In the genomic region with DNA sequence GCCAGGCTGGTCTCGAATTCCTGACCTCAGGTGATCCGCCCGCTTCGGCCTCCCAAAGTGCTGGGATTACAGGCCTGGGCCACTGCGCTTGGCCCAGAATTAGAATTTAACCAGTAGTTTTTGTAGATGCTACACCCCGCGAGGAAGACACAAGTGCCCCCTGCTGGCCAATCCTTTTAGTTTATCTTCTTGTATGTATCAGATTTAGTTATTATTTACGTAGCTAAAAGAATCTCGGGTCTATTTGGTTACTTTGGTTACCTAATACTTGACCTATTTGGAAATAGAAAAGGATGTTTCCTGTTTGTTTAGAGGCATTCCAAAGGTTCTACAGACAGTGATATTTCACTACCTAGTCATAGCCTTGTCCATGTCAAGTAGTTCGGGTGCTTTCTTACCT, we compare ENCODE assay signal across 13 cellular contexts. TPM values are rescaled to one million over a fixed set of nuclear protein-coding genes. Genes with fewer than 3 reads are reported as not detected.
DNase-seq lines count a peak whose midpoint lies in the region; ATAC-seq lines count a peak whose summit lies in the region.
"Had no signal": no experiment of that assay in that cellular context is flagged by ENCODE, and none has a peak within 500 bp of the region (broad histone marks: within the 10 kb centered on the region; RNA-seq: fewer than 3 reads in every experiment).

No MANE protein-coding gene starts in this region.

- H3K27ac Mint-ChIP-seq in activated CD4-positive, alpha-beta T cell treated with anti-CD3 and anti-CD28 coated beads for 36 hours: no peak overlapping the region
- H3K27ac Mint-ChIP-seq in activated naive CD8-positive, alpha-beta T cell treated with anti-CD3 and anti-CD28 coated beads for 36 hours: no peak overlapping the region
- H3K27ac Mint-ChIP-seq: effector memory CD8-positive, alpha-beta T cell; progenitor cell of endocrine pancreas had no signal

- POLR2A ChIA-PET in activated CD4-positive, alpha-beta T cell treated with anti-CD3 and anti-CD28 coated beads for 36 hours (lab: Charles Lee): interaction anchor here (0.5 kb wide), 1 partner anchor 351 kb away, joined by 4 read pairs; no protein-coding TSS in a partner anchor

- intact Hi-C loops in activated CD4-positive, alpha-beta T cell treated with anti-CD3 and anti-CD28 coated beads for 36 hours (cut with DNase I, micrococcal nuclease): loop anchor here in 1 of 2 experiments (5.0 kb wide), 1 partner anchor 336 kb away; no protein-coding TSS in a partner anchor

- no peak overlapping the region for H3K4me3 Mint-ChIP-seq in activated CD4-positive, alpha-beta T cell treated with anti-CD3 and anti-CD28 coated beads for 36 hours
- no peak overlapping the region for H3K4me3 Mint-ChIP-seq in activated naive CD8-positive, alpha-beta T cell treated with anti-CD3 and anti-CD28 coated beads for 36 hours
- H3K4me3 Mint-ChIP-seq: effector memory CD8-positive, alpha-beta T cell had no signal

- CTCF ChIA-PET in activated CD4-positive, alpha-beta T cell treated with anti-CD3 and anti-CD28 coated beads for 36 hours (lab: Charles Lee): interaction anchor here (0.6 to 0.7 kb wide), 4 partner anchors 16 to 342 kb away, joined by 3 to 5 read pairs (median 3); no protein-coding TSS in a partner anchor

- H3K27me3 Mint-ChIP-seq in activated CD4-positive, alpha-beta T cell treated with anti-CD3 and anti-CD28 coated beads for 36 hours: no peaks in the 10 kb centered on the region
- H3K27me3 Mint-ChIP-seq in activated naive CD8-positive, alpha-beta T cell treated with anti-CD3 and anti-CD28 coated beads for 36 hours: peaks cover 9% of the 10 kb centered on the region
- H3K27me3 Mint-ChIP-seq: progenitor cell of endocrine pancreas had no signal

- peak; percentile 68 for DNase-seq in activated CD4-positive, alpha-beta T cell treated with anti-CD3 and anti-CD28 coated beads for 36 hours
- DNase-seq in activated CD4-positive, alpha-beta T cell treated with anti-CD3 and anti-CD28 coated beads for 1 hour: no peak
- DNase-seq in NCI-H69 (lab: John Stamatoyannopoulos, UW): peak; percentile 28
- DNase-seq in activated naive CD8-positive, alpha-beta T cell treated with anti-CD3 and anti-CD28 coated beads for 36 hours: peak; percentile 5
- DNase-seq in stimulated activated CD4-positive, alpha-beta T cell treated with anti-CD3 and anti-CD28 coated beads, Interleukin-4, amount 100 ng/mL, for 48 hours (ENCODE audit: low read depth in 2 of 2): peak; percentile 12 to 33
- no peak for DNase-seq in germinal center (ENCODE audit: low spot score)
- no peak for DNase-seq in NCI-H2196 (lab: John Stamatoyannopoulos, UW; ENCODE audit: unreplicated experiment)
- DNase-seq: effector memory CD8-positive, alpha-beta T cell; NCI-H2081 treated with DMSO at 0.1 percent for 48 hours; upper lobe of left lung had no signal

- no peaks in the 10 kb centered on the region for H3K9me3 Mint-ChIP-seq in activated CD4-positive, alpha-beta T cell treated with anti-CD3 and anti-CD28 coated beads for 36 hours (ENCODE audit: low read depth)
- H3K9me3 Mint-ChIP-seq in activated naive CD8-positive, alpha-beta T cell treated with anti-CD3 and anti-CD28 coated beads for 36 hours: no peaks in the 10 kb centered on the region
- H3K9me3 Mint-ChIP-seq: effector memory CD8-positive, alpha-beta T cell had no signal

- H3K36me3 Mint-ChIP-seq in activated CD4-positive, alpha-beta T cell treated with anti-CD3 and anti-CD28 coated beads for 36 hours (ENCODE audit: low read depth): no peaks in the 10 kb centered on the region
- H3K36me3 Mint-ChIP-seq in activated naive CD8-positive, alpha-beta T cell treated with anti-CD3 and anti-CD28 coated beads for 36 hours: no peaks in the 10 kb centered on the region

- ATAC-seq in activated CD4-positive, alpha-beta T cell treated with anti-CD3 and anti-CD28 coated beads for 36 hours: no peak
- ATAC-seq in GM21515 (IDR thresholded peaks at IDR 0.05; ENCODE audit: unreplicated experiment): no peak
- ATAC-seq: effector memory CD8-positive, alpha-beta T cell had no signal

- H3K4me1 Mint-ChIP-seq in activated CD4-positive, alpha-beta T cell treated with anti-CD3 and anti-CD28 coated beads for 36 hours: no peaks in the 10 kb centered on the region
- H3K4me1 Mint-ChIP-seq in activated naive CD8-positive, alpha-beta T cell treated with anti-CD3 and anti-CD28 coated beads for 36 hours: no peaks in the 10 kb centered on the region

RNA-seq across cellular contexts. Expression of a gene that starts 22.0 kb away (rescaled TPM):
- not detected for total RNA-seq in activated CD4-positive, alpha-beta T cell treated with anti-CD3 and anti-CD28 coated beads for 36 hours
- total RNA-seq in activated naive CD8-positive, alpha-beta T cell treated with anti-CD3 and anti-CD28 coated beads for 36 hours: not detected
- total RNA-seq: activated CD8-positive, alpha-beta memory T cell treated with anti-CD3 and anti-CD28 coated beads for 36 hours had no signal

Comparison
In these comparisons a context has a peak if more than half of its experiments do, and no peak if none do; other contexts are left out.
1. DNase-seq: peak in activated CD4-positive, alpha-beta T cell treated with anti-CD3 and anti-CD28 coated beads for 36 hours (single experiment), NCI-H69 (single experiment), activated naive CD8-positive, alpha-beta T cell treated with anti-CD3 and anti-CD28 coated beads for 36 hours (single experiment) and stimulated activated CD4-positive, alpha-beta T cell treated with anti-CD3 and anti-CD28 coated beads, Interleukin-4, amount 100 ng/mL, for 48 hours (2 of 2); none in activated CD4-positive, alpha-beta T cell treated with anti-CD3 and anti-CD28 coated beads for 1 hour (single experiment), germinal center (single experiment) and NCI-H2196 (single experiment).